In genomic region chr15:48554112-48554511, GRCh38 we compare ENCODE assay signal across 17 cellular contexts.
"Had no signal": no experiment of that assay in that cellular context is flagged by ENCODE, and none has a peak within 500 bp of the region (broad histone marks: within the 10 kb centered on the region; RNA-seq: fewer than 3 reads in every experiment).

No MANE protein-coding gene starts in this region.

- H3K4me1 ChIP-seq: colonic mucosa, pancreas had no signal

- H3K4me3 ChIP-seq: adrenal gland, colonic mucosa, pancreas, transverse colon had no signal

- H3K27ac Mint-ChIP-seq: immature natural killer cell; stimulated activated naive B cell treated with anti-CD40 and anti-IgM and Interleukin-4, amounts not matched to agents 10 μg/mL and 1 μg/mL and 100 μg/mL, for 72 hours; T-cell had no signal

- H3K9me3 ChIP-seq: adrenal gland, colonic mucosa, pancreas, transverse colon had no signal

- H3K36me3 Mint-ChIP-seq: immature natural killer cell; stimulated activated naive B cell treated with anti-CD40 and anti-IgM and Interleukin-4, amounts not matched to agents 10 μg/mL and 1 μg/mL and 100 μg/mL, for 72 hours; T-cell had no signal

- FAIRE-seq: frontal cortex, pancreas had no signal

- H3K36me3 ChIP-seq: adrenal gland, colonic mucosa, pancreas, transverse colon had no signal

- H3K4me1 Mint-ChIP-seq: immature natural killer cell; neural crest cell; stimulated activated naive B cell treated with anti-CD40 and anti-IgM and Interleukin-4, amounts not matched to agents 10 μg/mL and 1 μg/mL and 100 μg/mL, for 72 hours; T-cell had no signal

- H3K9me3 Mint-ChIP-seq: neural crest cell; stimulated activated naive B cell treated with anti-CD40 and anti-IgM and Interleukin-4, amounts not matched to agents 10 μg/mL and 1 μg/mL and 100 μg/mL, for 72 hours; T-cell had no signal

- H3K27ac ChIP-seq: adrenal gland, colonic mucosa, pancreas, transverse colon had no signal

- H3K27me3 ChIP-seq: adrenal gland, colonic mucosa, pancreas, transverse colon had no signal

- DNase-seq: activated CD4-positive, alpha-beta T cell treated with anti-CD3 and anti-CD28 coated beads, Interleukin-2, amount 50 U/mL, for 4 hours; activated CD4-positive, CD25-positive, alpha-beta regulatory T cell treated with anti-CD3 and anti-CD28 coated beads, Interleukin-2, amount 50 U/mL, for 72 hours; activated naive CD4-positive, alpha-beta T cell treated with anti-CD3 and anti-CD28 coated beads, Interleukin-2, amount 50 U/mL, for 16 hours; activated T-cell treated with anti-CD3 and anti-CD28 coated beads, Interleukin-2, amount 50 U/mL, for 1 hour; adrenal gland; colonic mucosa; head of caudate nucleus; immature natural killer cell; pancreas; stimulated activated CD4-positive, alpha-beta T cell treated with anti-CD3 and anti-CD28 coated beads, Interleukin-2, amount 100 ng/mL, for 48 hours; stimulated activated naive B cell treated with anti-CD40 and anti-IgM and Interleukin-4, amounts not matched to agents 10 μg/mL and 1 μg/mL and 100 μg/mL, for 72 hours; substantia nigra; T-cell; T-helper 9 cell; transverse colon had no signal

- H3K4me3 Mint-ChIP-seq: immature natural killer cell; neural crest cell; stimulated activated naive B cell treated with anti-CD40 and anti-IgM and Interleukin-4, amounts not matched to agents 10 μg/mL and 1 μg/mL and 100 μg/mL, for 72 hours; T-cell had no signal

- ATAC-seq: pancreas; stimulated activated naive B cell treated with anti-CD40 and anti-IgM and Interleukin-4, amounts not matched to agents 10 μg/mL and 1 μg/mL and 100 μg/mL, for 72 hours; T-cell had no signal
